ENCODE assay signal across 1 cellular context in the genomic region with DNA sequence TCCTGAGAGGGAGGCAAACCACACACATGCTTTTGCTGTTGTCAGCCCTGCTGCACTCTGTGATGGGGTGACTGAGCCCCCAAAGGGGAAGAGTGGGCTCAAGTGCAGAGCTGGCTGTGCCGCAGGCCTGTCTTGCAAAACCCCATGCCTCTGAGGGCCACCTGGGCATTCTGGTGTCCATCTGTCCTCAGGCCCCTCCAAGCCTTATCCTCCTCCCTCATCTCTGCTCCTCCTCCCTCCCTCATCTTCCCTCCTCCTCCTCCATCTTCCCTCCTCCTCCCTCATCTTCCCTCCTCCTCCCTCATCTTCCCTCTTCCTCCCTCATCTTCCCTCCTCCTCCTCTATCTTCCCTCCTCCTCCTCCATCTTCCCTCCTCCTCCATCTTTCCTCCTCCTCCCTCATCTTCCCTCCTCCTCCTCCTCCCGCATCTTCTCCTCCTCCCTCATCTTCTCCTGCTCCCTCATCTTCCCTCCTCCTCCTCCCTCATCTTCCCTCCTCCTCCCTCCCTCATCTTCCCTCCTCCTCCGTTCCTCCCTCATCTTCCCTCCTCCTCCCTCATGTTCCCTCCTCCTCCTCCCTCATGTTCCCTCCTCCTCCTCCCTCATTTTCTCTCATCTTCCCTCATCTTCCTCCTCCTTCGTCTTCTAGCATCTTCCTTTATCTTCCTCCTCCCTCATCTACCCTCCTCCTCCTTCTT.
TF ChIP-seq lines count a peak whose summit lies in the region.

No MANE protein-coding gene starts in this region.

TF ChIP-seq in HepG2, 621 proteins besides CTCF, POLR2A, EP300 and RAD21:
- TF ChIP-seq PCBP1 (IDR thresholded peaks at IDR 0.05; ENCODE audit: borderline replicate concordance, low read depth, low read length), result 0 out of 2 replicates have a peak, but pooled peaks have one; percentile 48
- peak; percentile 90 for TF ChIP-seq PCBP2 (optimal IDR thresholded peaks at IDR 0.05; ENCODE audit: low read depth, low read length, poor library complexity, severe bottlenecking)
- no peak for TF ChIP-seq RCOR2 (CRISPR knock-in tag; IDR thresholded peaks at IDR 0.05)
- no peak for TF ChIP-seq SRSF1 (optimal IDR thresholded peaks at IDR 0.05; ENCODE audit: low read depth, low read length)
- TF ChIP-seq, protein P1, sequence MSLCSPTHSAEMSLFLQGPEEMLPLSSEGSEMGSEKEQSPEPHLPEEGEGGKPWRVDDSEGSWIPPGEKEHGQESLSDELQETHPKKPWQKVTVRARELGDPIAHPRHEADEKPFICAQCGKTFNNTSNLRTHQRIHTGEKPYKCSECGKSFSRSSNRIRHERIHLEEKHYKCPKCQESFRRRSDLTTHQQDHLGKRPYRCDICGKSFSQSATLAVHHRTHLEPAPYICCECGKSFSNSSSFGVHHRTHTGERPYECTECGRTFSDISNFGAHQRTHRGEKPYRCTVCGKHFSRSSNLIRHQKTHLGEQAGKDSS (CRISPR knock-in tag; IDR thresholded peaks at IDR 0.05; ENCODE audit: borderline replicate concordance, low read depth), result no peak
- TF ChIP-seq KDM2A (CRISPR knock-in tag; IDR thresholded peaks at IDR 0.05; ENCODE audit: borderline replicate concordance, low read depth), result no peak
- TF ChIP-seq ZNF615 (CRISPR knock-in tag; IDR thresholded peaks at IDR 0.05; ENCODE audit: borderline replicate concordance), result no peak
- TF ChIP-seq, protein P2, sequence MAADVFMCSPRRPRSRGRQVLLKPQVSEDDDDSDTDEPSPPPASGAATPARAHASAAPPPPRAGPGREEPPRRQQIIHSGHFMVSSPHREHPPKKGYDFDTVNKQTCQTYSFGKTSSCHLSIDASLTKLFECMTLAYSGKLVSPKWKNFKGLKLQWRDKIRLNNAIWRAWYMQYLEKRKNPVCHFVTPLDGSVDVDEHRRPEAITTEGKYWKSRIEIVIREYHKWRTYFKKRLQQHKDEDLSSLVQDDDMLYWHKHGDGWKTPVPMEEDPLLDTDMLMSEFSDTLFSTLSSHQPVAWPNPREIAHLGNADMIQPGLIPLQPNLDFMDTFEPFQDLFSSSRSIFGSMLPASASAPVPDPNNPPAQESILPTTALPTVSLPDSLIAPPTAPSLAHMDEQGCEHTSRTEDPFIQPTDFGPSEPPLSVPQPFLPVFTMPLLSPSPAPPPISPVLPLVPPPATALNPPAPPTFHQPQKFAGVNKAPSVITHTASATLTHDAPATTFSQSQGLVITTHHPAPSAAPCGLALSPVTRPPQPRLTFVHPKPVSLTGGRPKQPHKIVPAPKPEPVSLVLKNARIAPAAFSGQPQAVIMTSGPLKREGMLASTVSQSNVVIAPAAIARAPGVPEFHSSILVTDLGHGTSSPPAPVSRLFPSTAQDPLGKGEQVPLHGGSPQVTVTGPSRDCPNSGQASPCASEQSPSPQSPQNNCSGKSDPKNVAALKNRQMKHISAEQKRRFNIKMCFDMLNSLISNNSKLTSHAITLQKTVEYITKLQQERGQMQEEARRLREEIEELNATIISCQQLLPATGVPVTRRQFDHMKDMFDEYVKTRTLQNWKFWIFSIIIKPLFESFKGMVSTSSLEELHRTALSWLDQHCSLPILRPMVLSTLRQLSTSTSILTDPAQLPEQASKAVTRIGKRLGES (CRISPR knock-in tag; IDR thresholded peaks at IDR 0.05; ENCODE audit: borderline replicate concordance), result no peak
